ENCODE assay signal across 23 cellular contexts in genomic region chr5:75616286-75616810, GRCh38. TPM values are rescaled to one million over a fixed set of nuclear protein-coding genes. Genes with fewer than 3 reads are reported as not detected.
DNase-seq lines count a peak whose midpoint lies in the region; ATAC-seq, FAIRE-seq and TF ChIP-seq lines count a peak whose summit lies in the region.
"Had no signal": no experiment of that assay in that cellular context is flagged by ENCODE, and none has a peak within 500 bp of the region (broad histone marks: within the 10 kb centered on the region; RNA-seq: fewer than 3 reads in every experiment).

No MANE protein-coding gene starts in this region.

- H3K27ac ChIP-seq in K562 (ENCODE audit: extremely low read depth, low read depth, low read length): peak overlapping the region; percentile 44; the same call in 2 of the 3 replicates
- H3K27ac ChIP-seq in left lung: peak overlapping the region; percentile 31 to 74
- H3K27ac ChIP-seq in prostate gland: peak overlapping the region; percentile 7 to 48
- H3K27ac ChIP-seq: neutrophil had no signal

- 0 out of 4 replicates have a peak overlapping the region, but pooled peaks of 1 of the 2 experiments have one; percentile 26 for H3K9ac ChIP-seq in K562 (ENCODE audit: insufficient read depth in 1 of 2, low read depth in 2 of 2, low read length in 2 of 2)

- CTCF ChIA-PET in HEK293T (lab: Yijun Ruan, JAX) (no interaction called here), K562 (lab: Yijun Ruan, JAX; ENCODE audit: low intra/inter-chr PET ratio) (no interaction called here)

- H3K9me3 ChIP-seq in K562 (replicated peaks; ENCODE audit: control insufficient read depth, insufficient read depth, low read depth, low read length): no peaks in the 10 kb centered on the region
- H3K9me3 ChIP-seq in left lung: no peaks in the 10 kb centered on the region
- no peaks in the 10 kb centered on the region for H3K9me3 ChIP-seq in prostate gland
- H3K9me3 ChIP-seq: neutrophil had no signal

- H3K4me1 ChIP-seq in K562 (replicated peaks in 1 of 2; ENCODE audit: control insufficient read depth in 2 of 2, insufficient read depth in 2 of 2, low read length in 2 of 2): peaks cover 19 to 47% of the 10 kb centered on the region in 2 experiments
- peaks cover 3 to 6% of the 10 kb centered on the region in 2 donors for H3K4me1 ChIP-seq in left lung
- peaks cover 8% of the 10 kb centered on the region for H3K4me1 ChIP-seq in prostate gland (replicated peaks)

- TF ChIP-seq EP300 in K562 (IDR thresholded peaks at IDR 0.05; ENCODE audit: low read length): 0 out of 2 replicates have a peak, but pooled peaks have one; percentile 15

- POLR2A ChIA-PET in HEK293T (lab: Yijun Ruan, JAX): no interaction called here
- POLR2A ChIA-PET in K562 (lab: Yijun Ruan, JAX): interaction anchor here (0.6 to 1.3 kb wide), 3 partner anchors 9 to 373 kb away, joined by 3 to 9 read pairs (median 7); no protein-coding TSS in a partner anchor

- no peaks in the 10 kb centered on the region for H3K9me1 ChIP-seq in K562 (ENCODE audit: control insufficient read depth, insufficient read depth, low read length)

- peaks cover 3% of the 10 kb centered on the region for H3K4me1 Mint-ChIP-seq in activated T-cell treated with anti-CD3 and anti-CD28 coated beads, Interleukin-2, amount 50 U/mL, for 24 hours (ENCODE audit: low read depth)
- H3K4me1 Mint-ChIP-seq: activated CD4-positive, alpha-beta T cell treated with anti-CD3 and anti-CD28 coated beads, Interleukin-2, amount 10 ng/mL, durations not matched to agents 7 days and 5 days; activated naive CD8-positive, alpha-beta T cell treated with anti-CD3 and anti-CD28 coated beads, Interleukin-2, amount 10 ng/mL, durations not matched to agents 7 days and 5 days had no signal

- FAIRE-seq in K562 (lab: Jason Lieb, UNC) (peak; percentile 73), GM19239 (lab: Jason Lieb, UNC) (no peak)
- FAIRE-seq: bronchial epithelial cell, D721Med, TTC549 had no signal

- H3K36me3 Mint-ChIP-seq in activated T-cell treated with anti-CD3 and anti-CD28 coated beads, Interleukin-2, amount 50 U/mL, for 24 hours (ENCODE audit: low read depth): no peaks in the 10 kb centered on the region
- H3K36me3 Mint-ChIP-seq: activated naive CD8-positive, alpha-beta T cell treated with anti-CD3 and anti-CD28 coated beads, Interleukin-2, amount 10 ng/mL, durations not matched to agents 7 days and 5 days had no signal

- H3K4me3 ChIP-seq in K562: no peak overlapping the region
- no peak overlapping the region for H3K4me3 ChIP-seq in left lung
- H3K4me3 ChIP-seq in prostate gland: no peak overlapping the region

- intact Hi-C loops in K562 (cut with micrococcal nuclease) (loop anchor here (5.0 kb wide), 2 partner anchors 51 to 104 kb away; partner anchors contain the start of genes CERT1 and POLK), left lung (cut with DNase I) (no loop called here), prostate gland (cut with DNase I) (no loop called here)

- H3K36me3 ChIP-seq in K562 (ENCODE audit: control insufficient read depth, insufficient read depth, low read length) (no peaks in the 10 kb centered on the region), left lung (no peaks in the 10 kb centered on the region), prostate gland (no peaks in the 10 kb centered on the region)
- H3K36me3 ChIP-seq: neutrophil had no signal

- H3K4me3 Mint-ChIP-seq in activated T-cell treated with anti-CD3 and anti-CD28 coated beads, Interleukin-2, amount 50 U/mL, for 24 hours: no peak overlapping the region
- H3K4me3 Mint-ChIP-seq: activated CD4-positive, alpha-beta T cell treated with anti-CD3 and anti-CD28 coated beads, Interleukin-2, amount 10 ng/mL, durations not matched to agents 7 days and 5 days; activated naive CD8-positive, alpha-beta T cell treated with anti-CD3 and anti-CD28 coated beads, Interleukin-2, amount 10 ng/mL, durations not matched to agents 7 days and 5 days; dendritic cell treated with granulocyte-macrophage colony-stimulating factor and Interleukin-4, amounts not matched to agents 40 ng/mL and 50 ng/mL, for 4 days had no signal

- TF ChIP-seq CTCF in K562 (IDR thresholded peaks at IDR 0.05 in 2 of 3, conservative IDR thresholded peaks at IDR 0.05 in 1 of 3; ENCODE audit: insufficient read depth in 2 of 3, low read depth in 1 of 3, low read length in 3 of 3) (no peak), left lung (IDR thresholded peaks at IDR 0.05) (no peak), prostate gland (IDR thresholded peaks at IDR 0.05) (no peak)

- no peak overlapping the region for H3K27ac Mint-ChIP-seq in activated T-cell treated with anti-CD3 and anti-CD28 coated beads, Interleukin-2, amount 50 U/mL, for 24 hours
- H3K27ac Mint-ChIP-seq: activated CD4-positive, alpha-beta T cell treated with anti-CD3 and anti-CD28 coated beads, Interleukin-2, amount 10 ng/mL, durations not matched to agents 7 days and 5 days; activated naive CD8-positive, alpha-beta T cell treated with anti-CD3 and anti-CD28 coated beads, Interleukin-2, amount 10 ng/mL, durations not matched to agents 7 days and 5 days; activated T-helper 2 cell treated with anti-CD3 and anti-CD28 coated beads, Interferon-gamma antibody, Interleukin-2, Interleukin-4, amounts not matched to agents 10 μg/mL and 5 μg/mL and 100 μg/mL, durations not matched to agents 14 hours and 24 hours and 36 hours; dendritic cell treated with granulocyte-macrophage colony-stimulating factor and Interleukin-4, amounts not matched to agents 40 ng/mL and 50 ng/mL, for 4 days had no signal

- no peaks in the 10 kb centered on the region for H3K27me3 ChIP-seq in K562 (ENCODE audit: control insufficient read depth in 2 of 2, insufficient read depth in 2 of 2, low read length in 2 of 2)
- H3K27me3 ChIP-seq in left lung: peaks cover 0 to 8% of the 10 kb centered on the region in 2 donors
- no peaks in the 10 kb centered on the region for H3K27me3 ChIP-seq in prostate gland (replicated peaks; ENCODE audit: insufficient read depth)

- in situ Hi-C loops in K562 (cut with MboI): no loop called here

- DNase-seq in HEK293T (ENCODE audit: extremely low spot score) (peak; percentile 16), K562 (ENCODE audit: extremely low read depth in 1 of 4, low spot score in 3 of 4) (peak in 2 of 4 experiments; percentile 58 to 67), left lung (no peak), prostate gland (ENCODE audit: low spot score) (no peak), GM19239 (ENCODE audit: insufficient read length, low spot score) (no peak)
- DNase-seq in activated T-cell treated with anti-CD3 and anti-CD28 coated beads, Interleukin-2, amount 50 U/mL, for 24 hours: no peak
- DNase-seq: activated CD4-positive, alpha-beta T cell treated with anti-CD3 and anti-CD28 coated beads, Interleukin-2, amount 10 ng/mL, durations not matched to agents 7 days and 5 days; activated naive CD8-positive, alpha-beta T cell treated with anti-CD3 and anti-CD28 coated beads, Interleukin-2, amount 10 ng/mL, durations not matched to agents 7 days and 5 days; C1 segment of cervical spinal cord; foreskin melanocyte; midbrain; NCI-H1436 treated with DMSO at 0.1 percent for 48 hours; retina; stimulated activated CD8-positive, alpha-beta memory T cell treated with anti-CD3 and anti-CD28 coated beads, Interleukin-4, amount 100 ng/mL, for 48 hours had no signal

- H3K4me2 ChIP-seq in K562 (ENCODE audit: insufficient read depth, low read length): peak overlapping the region; percentile 25; the same call in 1 of the 2 replicates

- TF ChIP-seq POLR2A in K562 (conservative IDR thresholded peaks at IDR 0.05) (no peak), prostate gland (IDR thresholded peaks at IDR 0.05) (no peak)

- no peaks in the 10 kb centered on the region for H3K79me2 ChIP-seq in K562 (ENCODE audit: control insufficient read depth, insufficient read depth, low read length)

- no peaks in the 10 kb centered on the region for H3K9me3 Mint-ChIP-seq in activated T-cell treated with anti-CD3 and anti-CD28 coated beads, Interleukin-2, amount 50 U/mL, for 24 hours
- H3K9me3 Mint-ChIP-seq: activated CD4-positive, alpha-beta T cell treated with anti-CD3 and anti-CD28 coated beads, Interleukin-2, amount 10 ng/mL, durations not matched to agents 7 days and 5 days; activated naive CD8-positive, alpha-beta T cell treated with anti-CD3 and anti-CD28 coated beads, Interleukin-2, amount 10 ng/mL, durations not matched to agents 7 days and 5 days; activated T-helper 2 cell treated with anti-CD3 and anti-CD28 coated beads, Interferon-gamma antibody, Interleukin-2, Interleukin-4, amounts not matched to agents 10 μg/mL and 5 μg/mL and 100 μg/mL, durations not matched to agents 14 hours and 24 hours and 36 hours; dendritic cell treated with granulocyte-macrophage colony-stimulating factor and Interleukin-4, amounts not matched to agents 40 ng/mL and 50 ng/mL, for 4 days had no signal

- H4K20me1 ChIP-seq in K562 (replicated peaks; ENCODE audit: control insufficient read depth, insufficient read depth, low read length): no peaks in the 10 kb centered on the region

- peak; percentile 83 for ATAC-seq in K562
- ATAC-seq in left lung: no peak
- no peak for ATAC-seq in GM21786 (IDR thresholded peaks at IDR 0.05; ENCODE audit: unreplicated experiment)
- ATAC-seq in HG02884 (IDR thresholded peaks at IDR 0.05; ENCODE audit: unreplicated experiment): no peak

- BruUV-seq in K562 (replicated peaks; lab: Mats Ljungman, UMichigan): no TSS peak

- WGBS in K562 (ENCODE audit: insufficient coverage, low coverage, missing lambda C conversion rate): 18% methylated on average over 4 of the region's 4 CpGs
- 50% methylated on average over 4 of the region's 4 CpGs for WGBS in prostate gland

- peak overlapping the region; percentile 11; the same call in 1 of the 2 replicates for H2AFZ ChIP-seq in K562 (ENCODE audit: low read depth, low read length)

- no peak for TF ChIP-seq RAD21 in K562 (CRISPR knock-in tag; conservative IDR thresholded peaks at IDR 0.05 in 1 of 2, IDR thresholded peaks at IDR 0.05 in 1 of 2)

- peaks cover 13% of the 10 kb centered on the region for H3K27me3 Mint-ChIP-seq in activated T-cell treated with anti-CD3 and anti-CD28 coated beads, Interleukin-2, amount 50 U/mL, for 24 hours

RNA-seq across cellular contexts. Expression of gene ANKDD1B, which starts 5.1 kb away (rescaled TPM):
- 1.3 TPM in 1 of 2 replicates, not detected in the other for total RNA-seq in K562 (2011; cell fraction: chromatin; rRNA removed; ENCODE audit: low replicate concordance)
- total RNA-seq in K562 (2011; cell fraction: nucleolus; rRNA removed): not detected in 2 replicates
- total RNA-seq in K562 (2011; cell fraction: nucleoplasm; rRNA removed): 1.3 TPM in 1 of 2 replicates, not detected in the other
- total RNA-seq in K562 (2014; rRNA removed): 0.12 TPM in 1 of 2 replicates, not detected in the other
- total RNA-seq in K562 (2014; rRNA removed; fragmentation: Illumina TruSeq; extraction: Trizol): 0.29 TPM in 2 replicates
- 0.07 and 0.19 TPM in 2 replicates for total RNA-seq in K562 (2015; rRNA removed; fragmentation: Illumina TruSeq; extraction: Trizol)
- total RNA-seq in K562 (2021): 0.18 and 0.25 TPM in 2 replicates
- polyA plus RNA-seq in K562 (2011; rRNA removed): 0.04 and 0.22 TPM in 2 replicates
- not detected in 2 replicates for polyA plus RNA-seq in K562 (2011; cell fraction: cytosol; rRNA removed)
- polyA plus RNA-seq in K562 (2011; cell fraction: nucleus; rRNA removed): 0.37 and 0.70 TPM in 2 replicates
- 0.22 and 0.30 TPM in 2 replicates for polyA plus RNA-seq in K562 (2012)
- 0.04 and 0.11 TPM in 2 replicates for polyA plus RNA-seq in K562 (2014; fragmentation: Illumina TruSeq; extraction: Trizol)
- under 1 TPM; 0.18 to 0.27 TPM for polyA plus RNA-seq in K562 (2014; fragmentation: Nextera tagmentation; extraction: Ambion mirVana)
- 0.13 TPM in 1 of 2 replicates, not detected in the other for polyA plus RNA-seq in K562 (2014; rRNA removed)
- polyA minus RNA-seq in K562 (2011; rRNA and poly(A)+ RNA removed): 0.36 TPM in 1 of 2 replicates, not detected in the other
- not detected in 2 replicates for polyA minus RNA-seq in K562 (2011; cell fraction: cytosol; rRNA and poly(A)+ RNA removed)
- polyA minus RNA-seq in K562 (2011; cell fraction: nucleus; rRNA and poly(A)+ RNA removed): 0.56 TPM in 1 of 2 replicates, not detected in the other
- 1 to 10 TPM; 3.0 to 3.3 TPM for total RNA-seq in left lung
- 1 to 10 TPM; 1.9 to 2.7 TPM for total RNA-seq in prostate gland
- total RNA-seq: A673 had no signal
